Comparison of ENCODE assay signal across 18 cellular contexts in genomic region chr7:157234271-157234670, GRCh38.
"Had no signal": no experiment of that assay in that cellular context is flagged by ENCODE, and none has a peak within 500 bp of the region (broad histone marks: within the 10 kb centered on the region; RNA-seq: fewer than 3 reads in every experiment).

No MANE protein-coding gene starts in this region.

- H2AFZ ChIP-seq: parathyroid adenoma had no signal

- H3K9me3 Mint-ChIP-seq: activated CD4-positive, alpha-beta memory T cell treated with anti-CD3 and anti-CD28 coated beads for 36 hours; activated naive CD8-positive, alpha-beta T cell treated with anti-CD3 and anti-CD28 coated beads, Interleukin-2, amount 10 ng/mL, durations not matched to agents 7 days and 5 days; activated T-cell treated with anti-CD3 and anti-CD28 coated beads, Interleukin-2, amount 50 U/mL, for 4 hours; immature natural killer cell; stimulated activated naive CD8-positive, alpha-beta T cell treated with anti-CD3 and anti-CD28 coated beads, Interleukin-15, Interleukin-2, amounts not matched to agents 100 ng/mL and 50 ng/mL, for 24 hours had no signal

- DNase-seq: activated CD4-positive, alpha-beta memory T cell treated with anti-CD3 and anti-CD28 coated beads for 36 hours; activated CD4-positive, alpha-beta T cell treated with anti-CD3 and anti-CD28 coated beads for 1 hour; activated naive CD8-positive, alpha-beta T cell treated with anti-CD3 and anti-CD28 coated beads, Interleukin-2, amount 10 ng/mL, durations not matched to agents 7 days and 5 days; activated T-cell treated with anti-CD3 and anti-CD28 coated beads, Interleukin-2, amount 50 U/mL, for 4 hours; aorta; glutamatergic neuron; immature natural killer cell; left colon; naive B cell; retina; stimulated activated CD4-positive, alpha-beta T cell treated with anti-CD3 and anti-CD28 coated beads, Interleukin-15, amount 100 ng/mL, for 24 hours; stimulated activated CD4-positive, alpha-beta T cell treated with anti-CD3 and anti-CD28 coated beads, Interleukin-4, amount 100 ng/mL, for 24 hours; T-helper 9 cell; testis; upper lobe of right lung had no signal

- H3K27me3 ChIP-seq: testis, upper lobe of right lung had no signal

- H3K4me1 Mint-ChIP-seq: activated naive CD8-positive, alpha-beta T cell treated with anti-CD3 and anti-CD28 coated beads, Interleukin-2, amount 10 ng/mL, durations not matched to agents 7 days and 5 days had no signal

- H3K27ac Mint-ChIP-seq: activated CD4-positive, alpha-beta memory T cell treated with anti-CD3 and anti-CD28 coated beads for 36 hours; activated naive CD8-positive, alpha-beta T cell treated with anti-CD3 and anti-CD28 coated beads, Interleukin-2, amount 10 ng/mL, durations not matched to agents 7 days and 5 days; stimulated activated naive CD8-positive, alpha-beta T cell treated with anti-CD3 and anti-CD28 coated beads, Interleukin-15, Interleukin-2, amounts not matched to agents 100 ng/mL and 50 ng/mL, for 24 hours had no signal

- H3K4me3 Mint-ChIP-seq: activated CD4-positive, alpha-beta memory T cell treated with anti-CD3 and anti-CD28 coated beads for 36 hours; activated naive CD8-positive, alpha-beta T cell treated with anti-CD3 and anti-CD28 coated beads, Interleukin-2, amount 10 ng/mL, durations not matched to agents 7 days and 5 days; activated T-cell treated with anti-CD3 and anti-CD28 coated beads, Interleukin-2, amount 50 U/mL, for 4 hours; immature natural killer cell; naive B cell; stimulated activated naive CD8-positive, alpha-beta T cell treated with anti-CD3 and anti-CD28 coated beads, Interleukin-15, Interleukin-2, amounts not matched to agents 100 ng/mL and 50 ng/mL, for 24 hours had no signal

- H3K27me3 Mint-ChIP-seq: activated CD4-positive, alpha-beta memory T cell treated with anti-CD3 and anti-CD28 coated beads for 36 hours; activated naive CD8-positive, alpha-beta T cell treated with anti-CD3 and anti-CD28 coated beads, Interleukin-2, amount 10 ng/mL, durations not matched to agents 7 days and 5 days; naive B cell; stimulated activated naive CD8-positive, alpha-beta T cell treated with anti-CD3 and anti-CD28 coated beads, Interleukin-15, Interleukin-2, amounts not matched to agents 100 ng/mL and 50 ng/mL, for 24 hours had no signal

- H3K4me3 ChIP-seq: lung, testis, upper lobe of right lung had no signal

- H3K4me1 ChIP-seq: parathyroid adenoma, testis, upper lobe of right lung had no signal

- H3K9ac ChIP-seq: parathyroid adenoma had no signal

- ATAC-seq: activated T-cell treated with anti-CD3 and anti-CD28 coated beads, Interleukin-2, amount 50 U/mL, for 4 hours; left colon; upper lobe of right lung had no signal

- H3K27ac ChIP-seq: parathyroid adenoma, testis, upper lobe of right lung had no signal

- H3K9me3 ChIP-seq: testis, upper lobe of right lung had no signal
